In the genomic region with DNA sequence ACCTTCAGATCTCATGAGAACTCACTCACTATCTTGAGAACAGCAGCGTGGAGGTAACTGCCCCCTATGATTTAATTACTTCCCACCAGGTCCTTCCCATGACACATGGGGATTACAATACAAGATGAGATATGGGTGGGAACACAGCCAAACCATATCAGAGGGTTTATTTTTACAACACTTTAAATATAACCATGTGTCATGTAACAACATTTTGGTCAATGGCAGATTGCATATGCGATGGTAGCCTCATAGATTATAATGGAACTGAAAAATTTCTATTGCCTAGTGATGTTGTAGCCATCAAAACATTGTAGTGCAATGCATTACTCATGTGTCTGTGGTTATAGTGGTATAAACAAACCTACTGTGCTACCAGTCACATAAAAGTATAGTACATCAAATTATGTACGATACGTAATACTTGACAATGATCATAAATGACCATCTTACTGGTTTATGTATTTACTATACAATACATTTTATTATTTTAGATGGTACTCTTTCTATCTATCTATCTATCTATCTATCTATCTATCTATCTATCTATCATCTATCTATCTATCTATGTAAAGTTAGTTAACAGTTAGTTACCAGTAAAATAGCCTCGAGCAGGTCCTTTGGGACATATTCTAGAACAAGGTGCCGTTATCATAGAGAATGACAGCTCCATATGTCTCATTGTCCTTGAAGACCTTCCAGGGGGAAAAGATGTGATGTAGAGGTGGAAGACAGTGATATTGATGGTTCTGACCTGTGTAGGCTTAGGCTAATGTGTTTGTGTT, we compare ENCODE assay signal across 26 cellular contexts. TPM values are rescaled to one million over a fixed set of nuclear protein-coding genes. Genes with fewer than 3 reads are reported as not detected.
DNase-seq lines count a peak whose midpoint lies in the region; ATAC-seq, FAIRE-seq and TF ChIP-seq lines count a peak whose summit lies in the region.
"Had no signal": no experiment of that assay in that cellular context is flagged by ENCODE, and none has a peak within 500 bp of the region (broad histone marks: within the 10 kb centered on the region; RNA-seq: fewer than 3 reads in every experiment).

No MANE protein-coding gene starts in this region.

- no peak for TF ChIP-seq CTCF in astrocyte (IDR thresholded peaks at IDR 0.05; ENCODE audit: insufficient read depth, low read depth, low read length)

- H3K27me3 ChIP-seq in astrocyte (ENCODE audit: insufficient read depth, low read length) (no peaks in the 10 kb centered on the region), SJCRH30 (no peaks in the 10 kb centered on the region)
- H3K27me3 ChIP-seq: testis had no signal

- H3K4me1 ChIP-seq in astrocyte (ENCODE audit: insufficient read depth, low read length) (peaks cover 11% of the 10 kb centered on the region), SJCRH30 (peaks cover 4% of the 10 kb centered on the region; the same call in 1 of the 2 replicates)
- H3K4me1 ChIP-seq: gastrocnemius medialis had no signal

- H3K9me3 ChIP-seq in astrocyte (ENCODE audit: insufficient read depth, low read depth, low read length) (peaks cover 4% of the 10 kb centered on the region), SJCRH30 (replicated peaks) (no peaks in the 10 kb centered on the region)
- H3K9me3 ChIP-seq: gastrocnemius medialis, lower lobe of right lung, testis had no signal

- no peaks in the 10 kb centered on the region for H3K27me3 Mint-ChIP-seq in astrocyte (ENCODE audit: low read depth, unreplicated experiment)

- peaks cover 23% of the 10 kb centered on the region for H3K4me1 Mint-ChIP-seq in astrocyte (ENCODE audit: low read depth, unreplicated experiment)

- H3K4me3 Mint-ChIP-seq in astrocyte (ENCODE audit: unreplicated experiment) = no peak overlapping the region
- H3K4me3 Mint-ChIP-seq: activated B cell treated with CpG ODN at 0.5 μM for 24 hours; activated CD4-positive, alpha-beta memory T cell treated with anti-CD3 and anti-CD28 coated beads, Interleukin-2, amount 10 ng/mL, durations not matched to agents 7 days and 5 days; stimulated activated naive B cell treated with anti-CD40 and anti-IgM and Interleukin-4, amounts not matched to agents 10 μg/mL and 1 μg/mL and 100 μg/mL, for 72 hours had no signal

- H3K27ac Mint-ChIP-seq in astrocyte (ENCODE audit: unreplicated experiment) = no peak overlapping the region
- H3K27ac Mint-ChIP-seq: activated B cell treated with CpG ODN at 0.5 μM for 24 hours; activated CD4-positive, alpha-beta memory T cell treated with anti-CD3 and anti-CD28 coated beads, Interleukin-2, amount 10 ng/mL, durations not matched to agents 7 days and 5 days; stimulated activated naive B cell treated with anti-CD40 and anti-IgM and Interleukin-4, amounts not matched to agents 10 μg/mL and 1 μg/mL and 100 μg/mL, for 72 hours had no signal

- no peak overlapping the region for H2AFZ ChIP-seq in astrocyte (ENCODE audit: low read depth, low read length)

- no peaks in the 10 kb centered on the region for H3K36me3 ChIP-seq in astrocyte (ENCODE audit: insufficient read depth, low read length)
- H3K36me3 ChIP-seq in SJCRH30 = no peaks in the 10 kb centered on the region
- H3K36me3 ChIP-seq: gastrocnemius medialis, lower lobe of right lung had no signal

- H3K27ac ChIP-seq in astrocyte (ENCODE audit: low read depth, low read length) (no peak overlapping the region), SJCRH30 (no peak overlapping the region)
- H3K27ac ChIP-seq: C4-2B, epithelial cell of prostate, gastrocnemius medialis, lower lobe of right lung, testis had no signal

- peaks cover 11% of the 10 kb centered on the region for H3K9me3 Mint-ChIP-seq in astrocyte (ENCODE audit: unreplicated experiment)
- H3K9me3 Mint-ChIP-seq: activated B cell treated with CpG ODN at 0.5 μM for 24 hours; activated CD4-positive, alpha-beta memory T cell treated with anti-CD3 and anti-CD28 coated beads, Interleukin-2, amount 10 ng/mL, durations not matched to agents 7 days and 5 days had no signal

- no peaks in the 10 kb centered on the region for H4K20me1 ChIP-seq in astrocyte (ENCODE audit: insufficient read depth, low read length)

- H3K4me3 ChIP-seq in astrocyte (ENCODE audit: insufficient read depth, low read depth, low read length) (no peak overlapping the region), SJCRH30 (no peak overlapping the region)
- H3K4me3 ChIP-seq: gastrocnemius medialis, lower lobe of right lung, smooth muscle cell, testis had no signal

- DNase-seq in GM04503 (ENCODE audit: low read depth) = peak; percentile 30
- peak; percentile 13 for DNase-seq in LHCN-M2 (ENCODE audit: low read depth)
- peak; percentile 79 for DNase-seq in astrocyte (ENCODE audit: low read depth)
- DNase-seq in iris pigment epithelial cell (ENCODE audit: low read depth) = peak; percentile 87
- DNase-seq in activated effector memory CD4-positive, alpha-beta T cell treated with anti-CD3 and anti-CD28 coated beads, Interleukin-2, amount 50 U/mL, for 16 hours = no peak
- no peak for DNase-seq in SJCRH30
- DNase-seq in activated CD4-positive, alpha-beta T cell treated with anti-CD3 and anti-CD28 coated beads, Interleukin-2, amount 50 U/mL, for 4 hours = no peak
- DNase-seq: activated B cell treated with CpG ODN at 0.5 μM for 24 hours; activated CD4-positive, alpha-beta memory T cell treated with anti-CD3 and anti-CD28 coated beads, Interleukin-2, amount 10 ng/mL, durations not matched to agents 7 days and 5 days; amniotic stem cell; caudate nucleus; gastrocnemius medialis; Kasumi-1; lower lobe of right lung; NCI-H1417; NCI-H526; occipital lobe; stimulated activated naive B cell treated with anti-CD40 and anti-IgM and Interleukin-4, amounts not matched to agents 10 μg/mL and 1 μg/mL and 100 μg/mL, for 72 hours; testis had no signal

- peak; percentile 17 for FAIRE-seq in astrocyte (lab: Jason Lieb, UNC)
- FAIRE-seq: GM18507 had no signal

- H3K36me3 Mint-ChIP-seq in astrocyte (ENCODE audit: low read depth, unreplicated experiment) = no peaks in the 10 kb centered on the region
- H3K36me3 Mint-ChIP-seq: stimulated activated naive B cell treated with anti-CD40 and anti-IgM and Interleukin-4, amounts not matched to agents 10 μg/mL and 1 μg/mL and 100 μg/mL, for 72 hours had no signal

- H3K79me2 ChIP-seq in astrocyte (ENCODE audit: insufficient read depth, low read length) = no peaks in the 10 kb centered on the region

- no peak overlapping the region for H3K4me2 ChIP-seq in astrocyte (ENCODE audit: low read length)
- H3K4me2 ChIP-seq: smooth muscle cell had no signal

- ATAC-seq in HG03354 (IDR thresholded peaks at IDR 0.05; ENCODE audit: poor library complexity, severe bottlenecking, unreplicated experiment) = no peak
- ATAC-seq: gastrocnemius medialis; lower lobe of right lung; stimulated activated naive B cell treated with anti-CD40 and anti-IgM and Interleukin-4, amounts not matched to agents 10 μg/mL and 1 μg/mL and 100 μg/mL, for 72 hours had no signal

- H3K9ac ChIP-seq in astrocyte (ENCODE audit: low read length) = no peak overlapping the region

RNA-seq across cellular contexts. Expression of a gene that starts 12.6 kb away (rescaled TPM):
- total RNA-seq in LHCN-M2 (2014; rRNA removed) (not detected in 2 replicates), astrocyte (1.0 and 2.0 TPM in 2 replicates)
- polyA plus RNA-seq in LHCN-M2 (2012) = not detected
- 0.18 and 0.25 TPM in 2 replicates for total RNA-seq in SJCRH30 (2014; rRNA removed; shearing (Covaris generic))
- total RNA-seq: activated B cell treated with CpG ODN at 0.5 μM for 24 hours; activated CD4-positive, alpha-beta memory T cell treated with anti-CD3 and anti-CD28 coated beads, Interleukin-2, amount 10 ng/mL, durations not matched to agents 7 days and 5 days; H4; kidney epithelial cell; smooth muscle cell had no signal
- polyA plus RNA-seq: smooth muscle cell had no signal

RNA-seq across cellular contexts. Expression of a gene that starts 18.0 kb away (rescaled TPM):
- total RNA-seq in LHCN-M2 (2014; rRNA removed) = 144 and 150 TPM in 2 replicates
- polyA plus RNA-seq in LHCN-M2 (2012) = 167 TPM
- 105 and 106 TPM in 2 replicates for total RNA-seq in astrocyte
- total RNA-seq in SJCRH30 (2014; rRNA removed; shearing (Covaris generic)) = 53.1 and 62.0 TPM in 2 replicates

Comparison
In these comparisons a context has a peak if more than half of its experiments do, and no peak if none do; other contexts are left out.
1. DNase-seq: peak in GM04503 (single experiment), LHCN-M2 (single experiment), astrocyte (single experiment) and iris pigment epithelial cell (single experiment); none in activated effector memory CD4-positive, alpha-beta T cell treated with anti-CD3 and anti-CD28 coated beads, Interleukin-2, amount 50 U/mL, for 16 hours (single experiment), SJCRH30 (0 of 2) and activated CD4-positive, alpha-beta T cell treated with anti-CD3 and anti-CD28 coated beads, Interleukin-2, amount 50 U/mL, for 4 hours (0 of 2).